In genomic region chr1:220825819-220826551, GRCh38 we compare ENCODE assay signal across 22 cellular contexts. TPM values are rescaled to one million over a fixed set of nuclear protein-coding genes. Genes with fewer than 3 reads are reported as not detected.
DNase-seq lines count a peak whose midpoint lies in the region; ATAC-seq and TF ChIP-seq lines count a peak whose summit lies in the region.
"Had no signal": no experiment of that assay in that cellular context is flagged by ENCODE, and none has a peak within 500 bp of the region (broad histone marks: within the 10 kb centered on the region; RNA-seq: fewer than 3 reads in every experiment).

No MANE protein-coding gene starts in this region.

- H3K27me3 Mint-ChIP-seq in endothelial cell (ENCODE audit: unreplicated experiment): peaks cover 2% of the 10 kb centered on the region

- no peak overlapping the region for H3K4me3 Mint-ChIP-seq in endothelial cell (ENCODE audit: unreplicated experiment)
- H3K4me3 Mint-ChIP-seq: activated naive CD8-positive, alpha-beta T cell; CD8-positive, alpha-beta memory T cell; endodermal cell; immature natural killer cell had no signal

- no peaks in the 10 kb centered on the region for H3K36me3 ChIP-seq in BE2C
- H3K36me3 ChIP-seq in HEK293 (ENCODE audit: control insufficient read depth in 2 of 2, insufficient read depth in 1 of 2, low read length in 2 of 2): no peaks in the 10 kb centered on the region
- H3K36me3 ChIP-seq in SJSA1: no peaks in the 10 kb centered on the region
- H3K36me3 ChIP-seq: prostate gland, thyroid gland had no signal

- H3K9me3 Mint-ChIP-seq in endothelial cell (ENCODE audit: unreplicated experiment): no peaks in the 10 kb centered on the region
- H3K9me3 Mint-ChIP-seq: endodermal cell had no signal

- no peaks in the 10 kb centered on the region for H3K36me3 Mint-ChIP-seq in endothelial cell (ENCODE audit: low read depth, unreplicated experiment)
- H3K36me3 Mint-ChIP-seq: activated naive CD8-positive, alpha-beta T cell; CD8-positive, alpha-beta memory T cell; immature natural killer cell had no signal

- ATAC-seq in HG03469 (IDR thresholded peaks at IDR 0.05; ENCODE audit: unreplicated experiment) (no peak), HG03108 (IDR thresholded peaks at IDR 0.05; ENCODE audit: unreplicated experiment) (no peak), HG02938 (IDR thresholded peaks at IDR 0.05; ENCODE audit: unreplicated experiment) (no peak)
- ATAC-seq: Panc1 had no signal

- no peak overlapping the region for H3K27ac Mint-ChIP-seq in endothelial cell (ENCODE audit: unreplicated experiment)
- H3K27ac Mint-ChIP-seq: activated naive CD8-positive, alpha-beta T cell; CD8-positive, alpha-beta memory T cell; endodermal cell; immature natural killer cell had no signal

- H3K27me3 ChIP-seq in BE2C: peaks cover 2% of the 10 kb centered on the region; the same call in 1 of the 2 replicates
- H3K27me3 ChIP-seq in SJSA1 (replicated peaks): no peaks in the 10 kb centered on the region
- H3K27me3 ChIP-seq: thyroid gland had no signal

- POLR2A ChIA-PET in HEK293 (lab: Yijun Ruan, JAX): no interaction called here

- no peak overlapping the region for H3K4me3 ChIP-seq in BE2C (ENCODE audit: low read depth, low read length)
- no peak overlapping the region for H3K4me3 ChIP-seq in HEK293 (ENCODE audit: low read depth, low read length)
- H3K4me3 ChIP-seq in SJSA1: no peak overlapping the region
- H3K4me3 ChIP-seq in fibroblast of villous mesenchyme (ENCODE audit: low read depth, low read length): no peak overlapping the region
- H3K4me3 ChIP-seq: prostate gland, smooth muscle cell, thyroid gland had no signal

- TF ChIP-seq CTCF in BE2C (IDR thresholded peaks at IDR 0.05; ENCODE audit: low read depth, low read length) (no peak), HEK293 (tag by site-specific recombination; IDR thresholded peaks at IDR 0.05) (no peak), fibroblast of villous mesenchyme (IDR thresholded peaks at IDR 0.05; ENCODE audit: insufficient read depth, low read depth, low read length) (no peak), endothelial cell (IDR thresholded peaks at IDR 0.05; ENCODE audit: unreplicated experiment) (no peak)

- H3K27ac ChIP-seq in HEK293 (ENCODE audit: extremely low read depth, low read depth, low read length): no peak overlapping the region
- peak overlapping the region; percentile 7; the same call in 1 of the 2 replicates for H3K27ac ChIP-seq in SJSA1
- H3K27ac ChIP-seq: prostate gland, thyroid gland had no signal

- peak; percentile 26 for DNase-seq in BE2C
- DNase-seq in SJSA1 (ENCODE audit: low read depth in 1 of 2, low spot score in 2 of 2): peak; percentile 34 to 59
- peak; percentile 53 for DNase-seq in fibroblast of villous mesenchyme (ENCODE audit: low read depth)
- no peak for DNase-seq in endothelial cell (ENCODE audit: low spot score)
- DNase-seq: CD8-positive, alpha-beta memory T cell; DMS79 treated with DMSO at 0.1 percent for 48 hours; endodermal cell; immature natural killer cell; NCI-H1436; NCI-H2171; NCI-H69; stimulated activated CD4-positive, alpha-beta T cell treated with anti-CD3 and anti-CD28 coated beads, Interleukin-2, amount 100 ng/mL, for 48 hours; stimulated activated naive CD4-positive, alpha-beta T cell treated with Interleukin-2 at 50 U/mL for 16 hours; thyroid gland had no signal

- CTCF ChIA-PET in HEK293 (lab: Yijun Ruan, JAX): interaction anchor here (0.6 to 1.0 kb wide), 2 partner anchors 16 to 48 kb away, joined by 3 read pairs; no protein-coding TSS in a partner anchor

- H3K9me3 ChIP-seq in BE2C: no peaks in the 10 kb centered on the region
- H3K9me3 ChIP-seq in HEK293 (ENCODE audit: control insufficient read depth, insufficient read depth, low read depth, low read length): no peaks in the 10 kb centered on the region
- H3K9me3 ChIP-seq in SJSA1 (replicated peaks): no peaks in the 10 kb centered on the region
- H3K9me3 ChIP-seq: prostate gland, thyroid gland had no signal

- H3K4me1 ChIP-seq in BE2C: peaks cover 4% of the 10 kb centered on the region
- peaks cover 7% of the 10 kb centered on the region; the same call in 1 of the 2 replicates for H3K4me1 ChIP-seq in HEK293 (ENCODE audit: control insufficient read depth, insufficient read depth, low read length)
- peaks cover 31% of the 10 kb centered on the region for H3K4me1 ChIP-seq in SJSA1 (replicated peaks)
- H3K4me1 ChIP-seq: prostate gland had no signal

- peaks cover 15% of the 10 kb centered on the region for H3K4me1 Mint-ChIP-seq in endothelial cell (ENCODE audit: unreplicated experiment)
- H3K4me1 Mint-ChIP-seq: CD8-positive, alpha-beta memory T cell; immature natural killer cell had no signal

TF ChIP-seq in HEK293, 187 proteins besides CTCF, POLR2A, EP300 and RAD21 (continues in another document):
- TF ChIP-seq TCF7L2 (IDR thresholded peaks at IDR 0.05; ENCODE audit: borderline replicate concordance, low read depth, low read length) (no peak), ZNF121 (tag by site-specific recombination; IDR thresholded peaks at IDR 0.05) (no peak), ZNF791 (tag by site-specific recombination; IDR thresholded peaks at IDR 0.05) (no peak), ZNF658 (tag by site-specific recombination; IDR thresholded peaks at IDR 0.05) (no peak), ZNF169 (tag by site-specific recombination; IDR thresholded peaks at IDR 0.05) (no peak), ZNF645 (tag by site-specific recombination; IDR thresholded peaks at IDR 0.05) (no peak), ZNF366 (tag by site-specific recombination; conservative IDR thresholded peaks at IDR 0.05) (no peak), SALL2 (tag by site-specific recombination; IDR thresholded peaks at IDR 0.05; ENCODE audit: borderline replicate concordance) (no peak), ZNF837 (tag by site-specific recombination; IDR thresholded peaks at IDR 0.05) (no peak), KLF16 (tag by site-specific recombination; IDR thresholded peaks at IDR 0.05) (no peak), ZNF639 (tag by site-specific recombination; IDR thresholded peaks at IDR 0.05) (no peak), ZNF362 (tag by site-specific recombination; IDR thresholded peaks at IDR 0.05) (no peak), IKZF3 (tag by site-specific recombination; IDR thresholded peaks at IDR 0.05) (no peak), EGR2 (tag by site-specific recombination; IDR thresholded peaks at IDR 0.05; ENCODE audit: low read depth) (no peak), ZNF629 (tag by site-specific recombination; IDR thresholded peaks at IDR 0.05) (no peak)

RNA-seq across cellular contexts. Expression of gene MTARC1, which starts 39.3 kb away (rescaled TPM):
- 7.7 TPM for polyA plus RNA-seq in BE2C (2012; ENCODE audit: insufficient read depth, insufficient read length, low read depth)
- not detected in 2 replicates for total RNA-seq in SJSA1 (2014; rRNA removed; shearing (Covaris generic))
- total RNA-seq in fibroblast of villous mesenchyme (1.7 and 2.3 TPM in 2 replicates), endothelial cell (ENCODE audit: unreplicated experiment) (2.6 TPM)
- total RNA-seq: CD8-positive, alpha-beta memory T cell had no signal
- polyA plus RNA-seq: CD8-positive, alpha-beta memory T cell had no signal

RNA-seq across cellular contexts. Expression of gene HLX, which starts 53.3 kb away (rescaled TPM):
- 4.4 TPM for polyA plus RNA-seq in BE2C (2012; ENCODE audit: insufficient read depth, insufficient read length, low read depth)
- 5.2 and 8.3 TPM in 2 replicates for total RNA-seq in SJSA1 (2014; rRNA removed; shearing (Covaris generic))
- total RNA-seq in fibroblast of villous mesenchyme (8.7 and 19.9 TPM in 2 replicates), endothelial cell (ENCODE audit: unreplicated experiment) (1.4 TPM)
- total RNA-seq: CD8-positive, alpha-beta memory T cell had no signal
- polyA plus RNA-seq: CD8-positive, alpha-beta memory T cell had no signal
